ENCODE assay signal across 8 cellular contexts in genomic region chr6:41942045-41942851, GRCh38. TPM values are rescaled to one million over a fixed set of nuclear protein-coding genes. Genes with fewer than 3 reads are reported as not detected.
DNase-seq lines count a peak whose midpoint lies in the region; ATAC-seq and TF ChIP-seq lines count a peak whose summit lies in the region.

No MANE protein-coding gene starts in this region.

- no peaks in the 10 kb centered on the region for H3K27me3 ChIP-seq in effector memory CD4-positive, alpha-beta T cell (replicated peaks; ENCODE audit: control insufficient read depth, insufficient read depth, low read length, poor library complexity, severe bottlenecking)

- peak overlapping the region; percentile 77 for H3K27ac ChIP-seq in effector memory CD4-positive, alpha-beta T cell (ENCODE audit: insufficient read depth, low read length, poor library complexity, severe bottlenecking)

- H3K9me3 ChIP-seq in effector memory CD4-positive, alpha-beta T cell (ENCODE audit: control insufficient read depth, low read length) = no peaks in the 10 kb centered on the region

- H3K4me1 ChIP-seq in effector memory CD4-positive, alpha-beta T cell (ENCODE audit: control insufficient read depth, insufficient read depth, low read length, poor library complexity, severe bottlenecking) = peaks cover 43% of the 10 kb centered on the region

- H3K9me3 Mint-ChIP-seq in activated CD8-positive, alpha-beta memory T cell treated with anti-CD3 and anti-CD28 coated beads, Interleukin-2, amount 10 ng/mL, durations not matched to agents 7 days and 5 days (ENCODE audit: low read depth) = no peaks in the 10 kb centered on the region
- no peaks in the 10 kb centered on the region for H3K9me3 Mint-ChIP-seq in nephron progenitor cell

- H3K4me3 Mint-ChIP-seq in activated CD8-positive, alpha-beta memory T cell treated with anti-CD3 and anti-CD28 coated beads, Interleukin-2, amount 10 ng/mL, durations not matched to agents 7 days and 5 days = peak overlapping the region; percentile 86
- peak overlapping the region; percentile 81 for H3K4me3 Mint-ChIP-seq in nephron progenitor cell

- H3K4me1 Mint-ChIP-seq in activated CD8-positive, alpha-beta memory T cell treated with anti-CD3 and anti-CD28 coated beads, Interleukin-2, amount 10 ng/mL, durations not matched to agents 7 days and 5 days = peaks cover 48% of the 10 kb centered on the region
- peaks cover 36% of the 10 kb centered on the region for H3K4me1 Mint-ChIP-seq in nephron progenitor cell

- no peaks in the 10 kb centered on the region for H3K27me3 Mint-ChIP-seq in activated CD8-positive, alpha-beta memory T cell treated with anti-CD3 and anti-CD28 coated beads, Interleukin-2, amount 10 ng/mL, durations not matched to agents 7 days and 5 days
- peaks cover 17% of the 10 kb centered on the region for H3K27me3 Mint-ChIP-seq in nephron progenitor cell (ENCODE audit: low read depth, poor library complexity)

- DNase-seq in activated CD8-positive, alpha-beta memory T cell treated with anti-CD3 and anti-CD28 coated beads, Interleukin-2, amount 10 ng/mL, durations not matched to agents 7 days and 5 days = no peak
- no peak for DNase-seq in activated CD8-positive, alpha-beta memory T cell treated with anti-CD3 and anti-CD28 coated beads for 24 hours
- DNase-seq in RKO (ENCODE audit: low spot score) (peak; percentile 92), nephron progenitor cell (no peak), HT-29 (ENCODE audit: low spot score) (no peak)
- no peak for DNase-seq in effector memory CD4-positive, alpha-beta T cell
- DNase-seq in effector CD8-positive, alpha-beta T cell (lab: John Stamatoyannopoulos, UW) = no peak

- peak; percentile 18 for ATAC-seq in activated CD8-positive, alpha-beta memory T cell treated with anti-CD3 and anti-CD28 coated beads, Interleukin-2, amount 10 ng/mL, durations not matched to agents 7 days and 5 days
- no peak for ATAC-seq in GM21737 (IDR thresholded peaks at IDR 0.05; ENCODE audit: unreplicated experiment)

- CTCF ChIA-PET in activated CD8-positive, alpha-beta memory T cell treated with anti-CD3 and anti-CD28 coated beads, Interleukin-2, amount 10 ng/mL, durations not matched to agents 7 days and 5 days (lab: Charles Lee) = interaction anchor here (1.0 to 19.6 kb wide), 11 partner anchors 11 to 156 kb away, joined by 3 to 420 read pairs (median 4); partner anchors contain the start of genes BYSL, MED20, TAF8 and TOMM6

- peaks cover 12% of the 10 kb centered on the region for H3K36me3 ChIP-seq in effector memory CD4-positive, alpha-beta T cell (ENCODE audit: control insufficient read depth, insufficient read depth, low read length)

- peak overlapping the region; percentile 89 for H3K27ac Mint-ChIP-seq in activated CD8-positive, alpha-beta memory T cell treated with anti-CD3 and anti-CD28 coated beads, Interleukin-2, amount 10 ng/mL, durations not matched to agents 7 days and 5 days
- peak overlapping the region; percentile 33 for H3K27ac Mint-ChIP-seq in nephron progenitor cell

- no peak for TF ChIP-seq CTCF in nephron progenitor cell (IDR thresholded peaks at IDR 0.05)

- H3K4me3 ChIP-seq in effector memory CD4-positive, alpha-beta T cell (ENCODE audit: insufficient read depth, low read depth, low read length, poor library complexity, severe bottlenecking) = peak overlapping the region; percentile 94

- peaks cover 36% of the 10 kb centered on the region for H3K36me3 Mint-ChIP-seq in activated CD8-positive, alpha-beta memory T cell treated with anti-CD3 and anti-CD28 coated beads, Interleukin-2, amount 10 ng/mL, durations not matched to agents 7 days and 5 days
- no peaks in the 10 kb centered on the region for H3K36me3 Mint-ChIP-seq in nephron progenitor cell (ENCODE audit: low read depth)

RNA-seq across cellular contexts. Expression of gene CCND3, which starts 0.6 kb away (rescaled TPM):
- 100 to 1,000 TPM; 333 to 502 TPM for total RNA-seq in activated CD8-positive, alpha-beta memory T cell treated with anti-CD3 and anti-CD28 coated beads, Interleukin-2, amount 10 ng/mL, durations not matched to agents 7 days and 5 days
- total RNA-seq in HT-29 (2014; rRNA removed; shearing (Covaris generic)) = 70.5 and 79.7 TPM in 2 replicates

RNA-seq across cellular contexts. Expression of gene BYSL, which starts 20.9 kb away (rescaled TPM):
- total RNA-seq in activated CD8-positive, alpha-beta memory T cell treated with anti-CD3 and anti-CD28 coated beads, Interleukin-2, amount 10 ng/mL, durations not matched to agents 7 days and 5 days = 10 to 100 TPM; 33.1 to 48.5 TPM
- 40.7 and 53.9 TPM in 2 replicates for total RNA-seq in HT-29 (2014; rRNA removed; shearing (Covaris generic))

RNA-seq across cellular contexts. Expression of gene MED20, which starts 21.3 kb away (rescaled TPM):
- 10 to 100 TPM; 21.9 to 25.6 TPM for total RNA-seq in activated CD8-positive, alpha-beta memory T cell treated with anti-CD3 and anti-CD28 coated beads, Interleukin-2, amount 10 ng/mL, durations not matched to agents 7 days and 5 days
- total RNA-seq in HT-29 (2014; rRNA removed; shearing (Covaris generic)) = 18.3 and 25.4 TPM in 2 replicates

RNA-seq across cellular contexts. Expression of gene USP49, which starts 47.1 kb away (rescaled TPM):
- 1 to 10 TPM; 7.7 to 9.1 TPM for total RNA-seq in activated CD8-positive, alpha-beta memory T cell treated with anti-CD3 and anti-CD28 coated beads, Interleukin-2, amount 10 ng/mL, durations not matched to agents 7 days and 5 days
- 2.0 and 2.9 TPM in 2 replicates for total RNA-seq in HT-29 (2014; rRNA removed; shearing (Covaris generic))
